Comparison of ENCODE assay signal across 8 cellular contexts in the genomic region with DNA sequence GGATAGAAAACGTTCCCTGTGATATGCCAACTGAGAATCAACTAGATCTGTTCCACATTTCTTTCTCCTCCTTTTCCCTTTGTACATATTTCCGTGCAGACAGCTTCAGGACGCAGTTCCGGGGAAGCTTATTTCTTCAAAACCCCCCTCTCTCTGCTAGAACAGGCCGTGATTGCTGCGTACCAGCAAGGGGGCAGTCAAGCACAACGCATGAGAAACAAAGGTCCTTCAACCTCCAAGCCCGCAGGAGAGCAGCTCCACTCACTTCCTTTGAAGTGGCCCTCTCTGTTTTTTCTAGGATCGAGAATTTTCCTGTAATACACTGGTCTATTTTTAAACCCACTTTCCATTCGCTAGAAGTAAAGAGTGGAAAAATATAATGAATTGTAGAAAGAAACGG.
A peak's percentile ranks its signal among the peaks of the same experiment; 100 is the strongest.
DNase-seq lines count a peak whose midpoint lies in the region; ATAC-seq and TF ChIP-seq lines count a peak whose summit lies in the region.

No MANE protein-coding gene starts in this region.

- H3K9me3 ChIP-seq in AG04450 (ENCODE audit: control insufficient read depth, insufficient read depth, low read length) (peaks cover 5% of the 10 kb centered on the region), HEK293 (ENCODE audit: control insufficient read depth, insufficient read depth, low read depth, low read length) (no peaks in the 10 kb centered on the region), psoas muscle (no peaks in the 10 kb centered on the region)

- POLR2A ChIA-PET in AG04450 (lab: Yijun Ruan, JAX) (no interaction called here), HEK293 (lab: Yijun Ruan, JAX) (no interaction called here)

- CTCF ChIA-PET in AG04450 (lab: Charles Lee): interaction anchor here (0.7 to 2.5 kb wide), 15 partner anchors 9 to 852 kb away, joined by 3 to 12 read pairs (median 5); no protein-coding TSS in a partner anchor
- CTCF ChIA-PET in HEK293 (lab: Yijun Ruan, JAX): interaction anchor here (0.6 to 2.5 kb wide), 9 partner anchors 8 to 340 kb away, joined by 3 to 10 read pairs (median 3); no protein-coding TSS in a partner anchor

- H3K27me3 ChIP-seq in AG04450 (ENCODE audit: control insufficient read depth, insufficient read depth, low read length): no peaks in the 10 kb centered on the region
- peaks cover 0 to 2% (median 0%) of the 10 kb centered on the region in 3 donors for H3K27me3 ChIP-seq in psoas muscle (ENCODE audit: insufficient read depth in 3 of 3, low read length in 2 of 3)

- DNase-seq in AG04450 (ENCODE audit: low read depth, low spot score): peak; percentile 18
- peak; percentile 73 for DNase-seq in SK-N-DZ (ENCODE audit: low spot score)
- DNase-seq in glomerular endothelial cell (ENCODE audit: extremely low read depth, low read depth, low spot score): peak; percentile 67
- peak; percentile 24 to 65 for DNase-seq in psoas muscle

- H3K27ac ChIP-seq in AG04450 (ENCODE audit: low read depth, low read length): no peak overlapping the region
- H3K27ac ChIP-seq in HEK293 (ENCODE audit: extremely low read depth, low read depth, low read length): no peak overlapping the region
- no peak overlapping the region for H3K27ac ChIP-seq in psoas muscle

- no peak overlapping the region for H3K4me3 ChIP-seq in AG04450 (ENCODE audit: low read depth, low read length)
- H3K4me3 ChIP-seq in HEK293 (ENCODE audit: low read depth, low read length): no peak overlapping the region
- no peak overlapping the region for H3K4me3 ChIP-seq in psoas muscle

- intact Hi-C loops in psoas muscle (cut with DNase I): loop anchor here (1.0 to 5.0 kb wide), 2 partner anchors 267 to 718 kb away; no protein-coding TSS in a partner anchor

- TF ChIP-seq CTCF in AG04450 (IDR thresholded peaks at IDR 0.05; ENCODE audit: low read depth, low read length) (peak; percentile 63), HEK293 (tag by site-specific recombination; IDR thresholded peaks at IDR 0.05) (no peak), psoas muscle (IDR thresholded peaks at IDR 0.05) (peak; percentile 71)

- ATAC-seq in psoas muscle (peak; percentile 80 to 93 (median 91)), GM18868 (IDR thresholded peaks at IDR 0.05; ENCODE audit: unreplicated experiment) (no peak), HG02884 (IDR thresholded peaks at IDR 0.05; ENCODE audit: unreplicated experiment) (no peak), GM19397 (IDR thresholded peaks at IDR 0.05; ENCODE audit: unreplicated experiment) (no peak)

- no peaks in the 10 kb centered on the region for H3K4me1 ChIP-seq in HEK293 (ENCODE audit: control insufficient read depth, insufficient read depth, low read length)
- no peaks in the 10 kb centered on the region for H3K4me1 ChIP-seq in psoas muscle

- WGBS in psoas muscle, 3 donors: 21 to 23% (median 21%) methylated on average over 11 of the region's 11 CpGs

- no peaks in the 10 kb centered on the region for H3K36me3 ChIP-seq in HEK293 (ENCODE audit: control insufficient read depth in 2 of 2, insufficient read depth in 1 of 2, low read length in 2 of 2)
- H3K36me3 ChIP-seq in psoas muscle (ENCODE audit: insufficient read depth in 1 of 2, low read depth in 1 of 2): no peaks in the 10 kb centered on the region

TF ChIP-seq in HEK293, 187 proteins besides CTCF, POLR2A, EP300 and RAD21:
- TF ChIP-seq ZNF157 (tag by site-specific recombination; IDR thresholded peaks at IDR 0.05) (no peak), ZNF654 (tag by site-specific recombination; IDR thresholded peaks at IDR 0.05; ENCODE audit: low read depth) (peak; percentile 15; the same call in 1 of the 2 replicates)

Comparison
In these comparisons a context has a peak if more than half of its experiments do, and no peak if none do; other contexts are left out.
1. DNase-seq: peak in every context shown above with its lines; median percentile 73 in SK-N-DZ; 67 in glomerular endothelial cell; 44 in psoas muscle; 18 in AG04450.
2. ATAC-seq: peak in psoas muscle (4 of 4); none in GM18868 (single experiment), HG02884 (single experiment) and GM19397 (single experiment).